ENCODE assay signal across 1 cellular context in the genomic region with DNA sequence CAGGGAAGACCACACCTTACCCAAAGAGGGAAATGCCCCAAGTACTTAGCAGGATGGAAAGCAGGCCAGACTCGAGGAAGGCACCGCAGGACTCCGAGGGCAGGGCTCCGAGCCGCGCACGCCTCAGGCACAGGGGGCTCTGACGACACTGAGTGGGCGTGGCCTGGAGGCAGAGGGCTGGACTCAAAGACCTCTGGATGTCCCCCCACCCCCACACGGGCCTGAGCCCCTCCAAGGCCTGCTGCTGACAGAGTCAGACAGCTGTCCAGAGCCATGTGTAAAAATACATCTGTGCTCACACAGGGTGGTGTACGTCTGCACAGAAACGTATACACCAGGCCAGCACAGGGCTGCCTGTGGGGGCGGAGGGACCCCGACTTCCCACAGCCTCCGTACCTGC.
TF ChIP-seq lines count a peak whose summit lies in the region.

No MANE protein-coding gene starts in this region.

TF ChIP-seq in SK-N-SH treated with all-trans-retinoic acid at 6 μM for 48 hours, 23 proteins besides CTCF, POLR2A, EP300 and RAD21 (continued from another document):
- TF ChIP-seq, protein P1, sequence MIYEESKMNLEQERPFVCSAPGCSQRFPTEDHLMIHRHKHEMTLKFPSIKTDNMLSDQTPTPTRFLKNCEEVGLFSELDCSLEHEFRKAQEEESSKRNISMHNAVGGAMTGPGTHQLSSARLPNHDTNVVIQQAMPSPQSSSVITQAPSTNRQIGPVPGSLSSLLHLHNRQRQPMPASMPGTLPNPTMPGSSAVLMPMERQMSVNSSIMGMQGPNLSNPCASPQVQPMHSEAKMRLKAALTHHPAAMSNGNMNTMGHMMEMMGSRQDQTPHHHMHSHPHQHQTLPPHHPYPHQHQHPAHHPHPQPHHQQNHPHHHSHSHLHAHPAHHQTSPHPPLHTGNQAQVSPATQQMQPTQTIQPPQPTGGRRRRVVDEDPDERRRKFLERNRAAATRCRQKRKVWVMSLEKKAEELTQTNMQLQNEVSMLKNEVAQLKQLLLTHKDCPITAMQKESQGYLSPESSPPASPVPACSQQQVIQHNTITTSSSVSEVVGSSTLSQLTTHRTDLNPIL (CRISPR knock-in tag; IDR thresholded peaks at IDR 0.05; ENCODE audit: low read depth), result no peak
